ENCODE assay signal across 16 cellular contexts in the genomic region with DNA sequence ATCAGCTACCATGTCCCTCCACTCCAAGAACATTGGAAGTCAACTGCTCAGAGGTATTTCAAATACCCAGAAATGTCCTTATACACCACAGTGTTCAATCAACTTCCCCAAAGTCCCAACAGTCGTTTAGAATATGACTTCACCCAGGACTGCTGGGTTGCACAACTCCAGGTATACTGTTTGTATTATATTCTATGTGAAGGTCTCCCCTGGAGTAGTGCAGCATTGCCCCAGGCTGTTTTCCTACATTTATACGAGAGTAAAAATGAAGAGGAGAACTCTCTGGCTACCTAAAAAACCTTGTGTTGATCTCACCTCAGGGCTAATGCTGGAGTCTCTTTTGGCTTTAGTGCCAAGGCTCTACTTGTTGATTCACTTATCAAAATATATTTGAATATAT.
"Had no signal": no experiment of that assay in that cellular context is flagged by ENCODE, and none has a peak within 500 bp of the region (broad histone marks: within the 10 kb centered on the region; RNA-seq: fewer than 3 reads in every experiment).

No MANE protein-coding gene starts in this region.

- H3K4me3 ChIP-seq: cardiac muscle cell, esophagus muscularis mucosa, mucosa of descending colon, ovary, sigmoid colon, spleen, thoracic aorta had no signal

- H3K9me3 ChIP-seq: mucosa of descending colon, ovary, sigmoid colon, thoracic aorta had no signal

- H3K27ac ChIP-seq: cardiac muscle cell, esophagus muscularis mucosa, ovary, sigmoid colon, spleen, thoracic aorta, VCaP had no signal

- DNase-seq: activated CD4-positive, alpha-beta T cell treated with anti-CD3 and anti-CD28 coated beads for 1 hour; activated CD4-positive, alpha-beta T cell treated with anti-CD3 and anti-CD28 coated beads, Interleukin-2, amount 50 U/mL, for 48 hours; activated CD8-positive, alpha-beta memory T cell treated with anti-CD3 and anti-CD28 coated beads, Interleukin-2, amount 10 ng/mL, durations not matched to agents 7 days and 5 days; activated naive CD4-positive, alpha-beta T cell treated with anti-CD3 and anti-CD28 coated beads, Interleukin-2, amount 10 ng/mL, durations not matched to agents 7 days and 5 days; activated T-cell treated with anti-CD3 and anti-CD28 coated beads, Interleukin-2, amount 50 U/mL, for 1 hour; islet precursor cell; mucosa of descending colon; naive thymus-derived CD4-positive, alpha-beta T cell; ovary; sigmoid colon; spleen; stimulated activated CD4-positive, alpha-beta T cell treated with anti-CD3 and anti-CD28 coated beads, Interleukin-1b, Interleukin-23, amount 100 ng/mL, for 48 hours had no signal

- H3K4me1 ChIP-seq: esophagus muscularis mucosa, sigmoid colon, spleen had no signal

- H3K27me3 ChIP-seq: cardiac muscle cell, esophagus muscularis mucosa, ovary, sigmoid colon, spleen had no signal

- H3K36me3 ChIP-seq: cardiac muscle cell, esophagus muscularis mucosa, ovary, sigmoid colon, spleen, thoracic aorta had no signal
